ENCODE assay signal across 8 cellular contexts in the genomic region with DNA sequence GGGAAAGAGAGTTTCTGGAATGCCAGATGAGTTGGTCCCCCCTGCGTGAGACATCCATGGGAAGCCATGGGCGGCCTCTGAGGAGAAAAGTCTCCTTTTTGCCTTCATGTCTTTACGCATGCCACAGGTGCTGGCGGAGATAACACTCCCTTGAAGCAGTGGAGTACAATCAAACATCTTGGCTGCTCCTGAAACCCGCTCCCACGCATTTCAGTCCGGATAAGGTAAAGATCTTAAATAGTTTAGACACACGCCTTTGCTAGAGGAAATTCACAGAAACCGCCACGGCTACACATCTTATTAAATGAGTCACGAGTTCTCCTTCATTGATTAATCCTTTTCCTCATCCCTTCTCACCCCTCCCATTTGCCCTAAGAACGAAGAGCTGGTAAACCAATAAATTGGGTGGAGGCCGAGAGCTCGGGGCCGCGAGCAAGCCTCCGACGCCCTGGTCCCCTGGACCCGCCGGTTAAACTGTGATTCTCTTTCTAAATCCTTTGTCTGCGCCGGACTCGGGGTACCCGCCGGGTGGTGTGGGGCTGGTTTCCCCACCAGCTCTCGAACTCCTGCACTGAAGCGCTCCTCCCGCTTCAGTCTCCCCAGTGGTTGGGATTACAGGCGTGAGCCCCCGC. TPM values are rescaled to one million over a fixed set of nuclear protein-coding genes. Genes with fewer than 3 reads are reported as not detected.
DNase-seq lines count a peak whose midpoint lies in the region; ATAC-seq and TF ChIP-seq lines count a peak whose summit lies in the region.

No MANE protein-coding gene starts in this region.

- H3K27ac ChIP-seq in right atrium auricular region (peak overlapping the region; percentile 78 to 89), sigmoid colon (peak overlapping the region; percentile 85 to 91 (median 88))

- H3K4me3 Mint-ChIP-seq in activated T-cell treated with anti-CD3 and anti-CD28 coated beads, Interleukin-2, amount 50 U/mL, for 24 hours, result peak overlapping the region; percentile 69

- peaks cover 57% of the 10 kb centered on the region for H3K27me3 Mint-ChIP-seq in activated T-cell treated with anti-CD3 and anti-CD28 coated beads, Interleukin-2, amount 50 U/mL, for 24 hours

- peaks cover 0 to 15% of the 10 kb centered on the region in 2 donors for H3K4me1 ChIP-seq in right atrium auricular region
- H3K4me1 ChIP-seq in sigmoid colon, result peaks cover 0 to 23% (median 15%) of the 10 kb centered on the region in 4 donors

- H3K36me3 ChIP-seq in right atrium auricular region (no peaks in the 10 kb centered on the region), sigmoid colon (no peaks in the 10 kb centered on the region)

- H3K27ac Mint-ChIP-seq in activated T-cell treated with anti-CD3 and anti-CD28 coated beads, Interleukin-2, amount 50 U/mL, for 24 hours, result peak overlapping the region; percentile 7

- peaks cover 14% of the 10 kb centered on the region for H3K4me1 Mint-ChIP-seq in activated T-cell treated with anti-CD3 and anti-CD28 coated beads, Interleukin-2, amount 50 U/mL, for 24 hours (ENCODE audit: low read depth)

- no peak for TF ChIP-seq POLR2A in sigmoid colon (IDR thresholded peaks at IDR 0.05)

- no peak for TF ChIP-seq EP300 in sigmoid colon (IDR thresholded peaks at IDR 0.05)

- ATAC-seq in GM21529 (IDR thresholded peaks at IDR 0.05; ENCODE audit: unreplicated experiment), result no peak

- intact Hi-C loops in sigmoid colon (cut with DNase I), result no loop called here

- H3K9me3 ChIP-seq in right atrium auricular region, result no peaks in the 10 kb centered on the region
- H3K9me3 ChIP-seq in sigmoid colon, result no peaks in the 10 kb centered on the region

- no peaks in the 10 kb centered on the region for H3K9me3 Mint-ChIP-seq in activated T-cell treated with anti-CD3 and anti-CD28 coated beads, Interleukin-2, amount 50 U/mL, for 24 hours

- no peaks in the 10 kb centered on the region for H3K36me3 Mint-ChIP-seq in activated T-cell treated with anti-CD3 and anti-CD28 coated beads, Interleukin-2, amount 50 U/mL, for 24 hours (ENCODE audit: low read depth)

- WGBS in sigmoid colon, 2 donors, result 8 to 18% methylated on average over 30 of the region's 30 CpGs

- TF ChIP-seq CTCF in HFF-Myc (IDR thresholded peaks at IDR 0.05; ENCODE audit: low read depth, low read length, missing control alignments) (no peak), right atrium auricular region (IDR thresholded peaks at IDR 0.05) (no peak), sigmoid colon (IDR thresholded peaks at IDR 0.05) (no peak)

- DNase-seq in HFF-Myc (ENCODE audit: extremely low read depth, low read depth) (no peak), right atrium auricular region (ENCODE audit: low spot score) (no peak), sigmoid colon (no peak), NCI-H1092 (lab: John Stamatoyannopoulos, UW) (no peak), GDM1 (lab: John Stamatoyannopoulos, UW) (no peak), mesenteric fat pad (ENCODE audit: low spot score) (no peak)
- DNase-seq in activated T-cell treated with anti-CD3 and anti-CD28 coated beads, Interleukin-2, amount 50 U/mL, for 24 hours, result peak; percentile 57

- H3K27me3 ChIP-seq in right atrium auricular region, result no peaks in the 10 kb centered on the region
- no peaks in the 10 kb centered on the region for H3K27me3 ChIP-seq in sigmoid colon

- H3K4me3 ChIP-seq in HFF-Myc (replicated peaks; ENCODE audit: low read depth, low read length) (peak overlapping the region; percentile 45), right atrium auricular region (peak overlapping the region; percentile 74 to 84), sigmoid colon (peak overlapping the region; percentile 52 to 94 (median 74))

RNA-seq across cellular contexts. Expression of a gene that starts 6.6 kb away (rescaled TPM):
- total RNA-seq in right atrium auricular region (1 to 10 TPM; 3.2 to 3.6 TPM), sigmoid colon (1 to 10 TPM; 4.2 to 5.8 (median 5.2) TPM), mesenteric fat pad (7.7 TPM)
- polyA plus RNA-seq in sigmoid colon, result 1 to 10 TPM; 3.6 to 5.1 (median 3.9) TPM

RNA-seq across cellular contexts. Expression of a gene that starts 32.1 kb away (rescaled TPM):
- total RNA-seq in right atrium auricular region, result 1 to 10 TPM in 1 of 2 donors, under 1 TPM in 1; 0.93 to 1.8 TPM
- 1 to 10 TPM; 3.0 to 6.7 (median 3.9) TPM for total RNA-seq in sigmoid colon
- polyA plus RNA-seq in sigmoid colon, result 1 to 10 TPM; 2.1 to 3.5 (median 2.4) TPM
- 2.8 TPM for total RNA-seq in mesenteric fat pad
